1 cellular context compared by ENCODE assay signal in the genomic region with DNA sequence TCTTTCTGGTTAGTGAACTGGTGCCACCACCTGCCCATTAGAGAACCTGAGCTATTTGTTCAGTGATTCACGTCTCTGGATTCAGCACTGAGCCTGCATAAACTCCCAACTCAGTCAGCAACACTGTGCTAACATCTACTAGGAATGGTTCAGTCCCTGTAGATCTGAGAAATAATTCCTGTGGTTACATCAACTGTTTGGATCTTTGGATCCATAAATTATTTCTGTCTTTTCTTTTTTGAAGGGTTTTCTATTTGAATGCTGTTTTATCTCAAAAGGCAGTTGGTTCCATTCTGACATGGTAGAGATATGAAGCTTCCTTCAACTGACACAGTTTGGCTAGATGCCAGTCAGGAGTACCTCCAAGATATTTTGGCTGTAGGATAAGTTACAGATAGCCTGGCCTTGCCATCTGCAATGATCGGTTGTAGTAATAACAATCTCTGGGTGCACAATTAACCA.
TF ChIP-seq lines count a peak whose summit lies in the region.

No MANE protein-coding gene starts in this region.

TF ChIP-seq in K562, 482 proteins besides CTCF, POLR2A, EP300 and RAD21 (continued from another document and continues in another):
- TF ChIP-seq, protein P1, sequence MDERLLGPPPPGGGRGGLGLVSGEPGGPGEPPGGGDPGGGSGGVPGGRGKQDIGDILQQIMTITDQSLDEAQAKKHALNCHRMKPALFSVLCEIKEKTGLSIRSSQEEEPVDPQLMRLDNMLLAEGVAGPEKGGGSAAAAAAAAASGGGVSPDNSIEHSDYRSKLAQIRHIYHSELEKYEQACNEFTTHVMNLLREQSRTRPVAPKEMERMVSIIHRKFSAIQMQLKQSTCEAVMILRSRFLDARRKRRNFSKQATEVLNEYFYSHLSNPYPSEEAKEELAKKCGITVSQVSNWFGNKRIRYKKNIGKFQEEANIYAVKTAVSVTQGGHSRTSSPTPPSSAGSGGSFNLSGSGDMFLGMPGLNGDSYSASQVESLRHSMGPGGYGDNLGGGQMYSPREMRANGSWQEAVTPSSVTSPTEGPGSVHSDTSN (CRISPR knock-in tag; IDR thresholded peaks at IDR 0.05; ENCODE audit: low read depth): no peak
- TF ChIP-seq, protein P1 (tag; conservative IDR thresholded peaks at IDR 0.05; ENCODE audit: low read depth): peak; percentile 98
- TF ChIP-seq DEAF1 (CRISPR knock-in tag; IDR thresholded peaks at IDR 0.05) (peak; percentile 46; the same call in 1 of the 2 replicates), PHTF2 (CRISPR knock-in tag; IDR thresholded peaks at IDR 0.05) (no peak), GATAD2B (IDR thresholded peaks at IDR 0.05; ENCODE audit: borderline replicate concordance) (peak; percentile 93), ZKSCAN1 (IDR thresholded peaks at IDR 0.05; ENCODE audit: low read depth, low read length) (peak; percentile 64; the same call in 1 of the 2 replicates), BRF1 (IDR thresholded peaks at IDR 0.05; ENCODE audit: borderline replicate concordance, extremely low read depth, insufficient read length) (no peak), ZNF79 (CRISPR knock-in tag; IDR thresholded peaks at IDR 0.05; ENCODE audit: low read depth) (no peak), TOE1 (IDR thresholded peaks at IDR 0.05; ENCODE audit: borderline replicate concordance) (0 out of 2 replicates have a peak, but pooled peaks have one; percentile 19), TOE1 (CRISPR knock-in tag; IDR thresholded peaks at IDR 0.05; ENCODE audit: borderline replicate concordance, low read depth) (no peak), HNRNPUL1 (IDR thresholded peaks at IDR 0.05; ENCODE audit: low read length) (no peak), PML (IDR thresholded peaks at IDR 0.05; ENCODE audit: low read length) (peak; percentile 93), DACH1 (IDR thresholded peaks at IDR 0.05; ENCODE audit: partially characterized antibody) (peak; percentile 44), ARID1B (IDR thresholded peaks at IDR 0.05) (peak; percentile 97), RNF2 (IDR thresholded peaks at IDR 0.05) (peak; percentile 78), EHMT2 (IDR thresholded peaks at IDR 0.05) (0 out of 2 replicates have a peak, but pooled peaks have one; percentile 21), NEUROD1 (IDR thresholded peaks at IDR 0.05; ENCODE audit: borderline replicate concordance, low read depth, low read length, partially characterized antibody) (peak; percentile 62), IRF9 (tag; IDR thresholded peaks at IDR 0.05) (no peak), TBL1XR1 (IDR thresholded peaks at IDR 0.05; ENCODE audit: low read length in 2 of 2) (peak in 1 of 2 experiments; percentile 87; a peak in 2 of 4 replicates), ZBTB11 (CRISPR knock-in tag; IDR thresholded peaks at IDR 0.05) (peak in 1 of 3 experiments; percentile 63; a peak in 1 of 6 replicates), ZNF589 (CRISPR knock-in tag; IDR thresholded peaks at IDR 0.05; ENCODE audit: low read depth) (0 out of 2 replicates have a peak, but pooled peaks have one; percentile 51), HMG20A (CRISPR knock-in tag; conservative IDR thresholded peaks at IDR 0.05) (0 out of 2 replicates have a peak, but pooled peaks have one; percentile 20), NFIX (CRISPR knock-in tag; IDR thresholded peaks at IDR 0.05; ENCODE audit: low read depth) (peak; percentile 53; the same call in 1 of the 2 replicates), CREM (IDR thresholded peaks at IDR 0.05; ENCODE audit: low read depth) (peak; percentile 50; the same call in 1 of the 2 replicates), LEF1 (IDR thresholded peaks at IDR 0.05) (peak; percentile 86)
- TF ChIP-seq, protein P2, sequence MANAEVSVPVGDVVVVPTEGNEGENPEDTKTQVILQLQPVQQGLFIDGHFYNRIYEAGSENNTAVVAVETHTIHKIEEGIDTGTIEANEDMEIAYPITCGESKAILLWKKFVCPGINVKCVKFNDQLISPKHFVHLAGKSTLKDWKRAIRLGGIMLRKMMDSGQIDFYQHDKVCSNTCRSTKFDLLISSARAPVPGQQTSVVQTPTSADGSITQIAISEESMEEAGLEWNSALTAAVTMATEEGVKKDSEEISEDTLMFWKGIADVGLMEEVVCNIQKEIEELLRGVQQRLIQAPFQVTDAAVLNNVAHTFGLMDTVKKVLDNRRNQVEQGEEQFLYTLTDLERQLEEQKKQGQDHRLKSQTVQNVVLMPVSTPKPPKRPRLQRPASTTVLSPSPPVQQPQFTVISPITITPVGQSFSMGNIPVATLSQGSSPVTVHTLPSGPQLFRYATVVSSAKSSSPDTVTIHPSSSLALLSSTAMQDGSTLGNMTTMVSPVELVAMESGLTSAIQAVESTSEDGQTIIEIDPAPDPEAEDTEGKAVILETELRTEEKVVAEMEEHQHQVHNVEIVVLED (CRISPR knock-in tag; IDR thresholded peaks at IDR 0.05): peak; percentile 28; the same call in 1 of the 2 replicates
- TF ChIP-seq, protein P3, sequence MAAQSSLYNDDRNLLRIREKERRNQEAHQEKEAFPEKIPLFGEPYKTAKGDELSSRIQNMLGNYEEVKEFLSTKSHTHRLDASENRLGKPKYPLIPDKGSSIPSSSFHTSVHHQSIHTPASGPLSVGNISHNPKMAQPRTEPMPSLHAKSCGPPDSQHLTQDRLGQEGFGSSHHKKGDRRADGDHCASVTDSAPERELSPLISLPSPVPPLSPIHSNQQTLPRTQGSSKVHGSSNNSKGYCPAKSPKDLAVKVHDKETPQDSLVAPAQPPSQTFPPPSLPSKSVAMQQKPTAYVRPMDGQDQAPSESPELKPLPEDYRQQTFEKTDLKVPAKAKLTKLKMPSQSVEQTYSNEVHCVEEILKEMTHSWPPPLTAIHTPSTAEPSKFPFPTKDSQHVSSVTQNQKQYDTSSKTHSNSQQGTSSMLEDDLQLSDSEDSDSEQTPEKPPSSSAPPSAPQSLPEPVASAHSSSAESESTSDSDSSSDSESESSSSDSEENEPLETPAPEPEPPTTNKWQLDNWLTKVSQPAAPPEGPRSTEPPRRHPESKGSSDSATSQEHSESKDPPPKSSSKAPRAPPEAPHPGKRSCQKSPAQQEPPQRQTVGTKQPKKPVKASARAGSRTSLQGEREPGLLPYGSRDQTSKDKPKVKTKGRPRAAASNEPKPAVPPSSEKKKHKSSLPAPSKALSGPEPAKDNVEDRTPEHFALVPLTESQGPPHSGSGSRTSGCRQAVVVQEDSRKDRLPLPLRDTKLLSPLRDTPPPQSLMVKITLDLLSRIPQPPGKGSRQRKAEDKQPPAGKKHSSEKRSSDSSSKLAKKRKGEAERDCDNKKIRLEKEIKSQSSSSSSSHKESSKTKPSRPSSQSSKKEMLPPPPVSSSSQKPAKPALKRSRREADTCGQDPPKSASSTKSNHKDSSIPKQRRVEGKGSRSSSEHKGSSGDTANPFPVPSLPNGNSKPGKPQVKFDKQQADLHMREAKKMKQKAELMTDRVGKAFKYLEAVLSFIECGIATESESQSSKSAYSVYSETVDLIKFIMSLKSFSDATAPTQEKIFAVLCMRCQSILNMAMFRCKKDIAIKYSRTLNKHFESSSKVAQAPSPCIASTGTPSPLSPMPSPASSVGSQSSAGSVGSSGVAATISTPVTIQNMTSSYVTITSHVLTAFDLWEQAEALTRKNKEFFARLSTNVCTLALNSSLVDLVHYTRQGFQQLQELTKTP (IDR thresholded peaks at IDR 0.05; ENCODE audit: low read depth in 1 of 2, partially characterized antibody in 2 of 2): peak in 1 of 2 experiments; percentile 19
- TF ChIP-seq, protein P4, sequence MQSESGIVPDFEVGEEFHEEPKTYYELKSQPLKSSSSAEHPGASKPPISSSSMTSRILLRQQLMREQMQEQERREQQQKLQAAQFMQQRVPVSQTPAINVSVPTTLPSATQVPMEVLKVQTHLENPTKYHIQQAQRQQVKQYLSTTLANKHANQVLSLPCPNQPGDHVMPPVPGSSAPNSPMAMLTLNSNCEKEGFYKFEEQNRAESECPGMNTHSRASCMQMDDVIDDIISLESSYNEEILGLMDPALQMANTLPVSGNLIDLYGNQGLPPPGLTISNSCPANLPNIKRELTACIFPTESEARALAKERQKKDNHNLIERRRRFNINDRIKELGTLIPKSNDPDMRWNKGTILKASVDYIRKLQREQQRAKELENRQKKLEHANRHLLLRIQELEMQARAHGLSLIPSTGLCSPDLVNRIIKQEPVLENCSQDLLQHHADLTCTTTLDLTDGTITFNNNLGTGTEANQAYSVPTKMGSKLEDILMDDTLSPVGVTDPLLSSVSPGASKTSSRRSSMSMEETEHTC (IDR thresholded peaks at IDR 0.05): no peak
- TF ChIP-seq, protein P5, sequence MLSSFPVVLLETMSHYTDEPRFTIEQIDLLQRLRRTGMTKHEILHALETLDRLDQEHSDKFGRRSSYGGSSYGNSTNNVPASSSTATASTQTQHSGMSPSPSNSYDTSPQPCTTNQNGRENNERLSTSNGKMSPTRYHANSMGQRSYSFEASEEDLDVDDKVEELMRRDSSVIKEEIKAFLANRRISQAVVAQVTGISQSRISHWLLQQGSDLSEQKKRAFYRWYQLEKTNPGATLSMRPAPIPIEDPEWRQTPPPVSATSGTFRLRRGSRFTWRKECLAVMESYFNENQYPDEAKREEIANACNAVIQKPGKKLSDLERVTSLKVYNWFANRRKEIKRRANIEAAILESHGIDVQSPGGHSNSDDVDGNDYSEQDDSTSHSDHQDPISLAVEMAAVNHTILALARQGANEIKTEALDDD (IDR thresholded peaks at IDR 0.05): peak; percentile 94
- TF ChIP-seq, protein P6, sequence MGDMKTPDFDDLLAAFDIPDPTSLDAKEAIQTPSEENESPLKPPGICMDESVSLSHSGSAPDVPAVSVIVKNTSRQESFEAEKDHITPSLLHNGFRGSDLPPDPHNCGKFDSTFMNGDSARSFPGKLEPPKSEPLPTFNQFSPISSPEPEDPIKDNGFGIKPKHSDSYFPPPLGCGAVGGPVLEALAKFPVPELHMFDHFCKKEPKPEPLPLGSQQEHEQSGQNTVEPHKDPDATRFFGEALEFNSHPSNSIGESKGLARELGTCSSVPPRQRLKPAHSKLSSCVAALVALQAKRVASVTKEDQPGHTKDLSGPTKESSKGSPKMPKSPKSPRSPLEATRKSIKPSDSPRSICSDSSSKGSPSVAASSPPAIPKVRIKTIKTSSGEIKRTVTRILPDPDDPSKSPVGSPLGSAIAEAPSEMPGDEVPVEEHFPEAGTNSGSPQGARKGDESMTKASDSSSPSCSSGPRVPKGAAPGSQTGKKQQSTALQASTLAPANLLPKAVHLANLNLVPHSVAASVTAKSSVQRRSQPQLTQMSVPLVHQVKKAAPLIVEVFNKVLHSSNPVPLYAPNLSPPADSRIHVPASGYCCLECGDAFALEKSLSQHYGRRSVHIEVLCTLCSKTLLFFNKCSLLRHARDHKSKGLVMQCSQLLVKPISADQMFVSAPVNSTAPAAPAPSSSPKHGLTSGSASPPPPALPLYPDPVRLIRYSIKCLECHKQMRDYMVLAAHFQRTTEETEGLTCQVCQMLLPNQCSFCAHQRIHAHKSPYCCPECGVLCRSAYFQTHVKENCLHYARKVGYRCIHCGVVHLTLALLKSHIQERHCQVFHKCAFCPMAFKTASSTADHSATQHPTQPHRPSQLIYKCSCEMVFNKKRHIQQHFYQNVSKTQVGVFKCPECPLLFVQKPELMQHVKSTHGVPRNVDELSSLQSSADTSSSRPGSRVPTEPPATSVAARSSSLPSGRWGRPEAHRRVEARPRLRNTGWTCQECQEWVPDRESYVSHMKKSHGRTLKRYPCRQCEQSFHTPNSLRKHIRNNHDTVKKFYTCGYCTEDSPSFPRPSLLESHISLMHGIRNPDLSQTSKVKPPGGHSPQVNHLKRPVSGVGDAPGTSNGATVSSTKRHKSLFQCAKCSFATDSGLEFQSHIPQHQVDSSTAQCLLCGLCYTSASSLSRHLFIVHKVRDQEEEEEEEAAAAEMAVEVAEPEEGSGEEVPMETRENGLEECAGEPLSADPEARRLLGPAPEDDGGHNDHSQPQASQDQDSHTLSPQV (IDR thresholded peaks at IDR 0.05): peak; percentile 57; the same call in 1 of the 2 replicates
